ENCODE assay signal across 16 cellular contexts in the genomic region with DNA sequence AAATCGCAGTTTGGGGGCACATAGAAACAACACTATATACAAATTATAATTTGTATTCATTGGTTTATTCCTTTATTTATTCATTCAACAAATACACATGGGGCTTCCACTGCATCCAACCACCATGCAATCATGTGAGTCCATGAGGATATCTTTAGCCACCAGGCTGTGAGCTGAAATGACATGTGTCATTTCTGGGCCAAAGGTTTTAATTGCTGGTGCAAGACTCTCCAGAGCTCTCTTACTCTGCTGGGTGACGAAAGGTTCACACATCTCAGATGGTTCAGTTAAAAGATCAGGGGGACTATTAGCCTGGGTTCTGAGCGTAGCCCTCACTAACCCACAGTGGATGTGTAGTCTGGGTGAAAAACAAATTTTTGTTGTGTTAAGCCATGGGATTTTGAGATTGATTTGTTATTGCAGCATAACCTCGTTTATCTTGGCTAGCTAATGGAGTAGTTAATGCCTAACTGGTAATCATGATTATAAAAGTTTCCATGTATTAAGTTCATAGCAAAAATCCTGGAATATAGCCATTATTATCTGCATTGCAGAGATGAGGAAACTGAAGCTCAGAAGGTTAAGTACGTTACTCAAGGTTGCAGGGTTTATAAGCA.
A peak's percentile ranks its signal among the peaks of the same experiment; 100 is the strongest.
DNase-seq lines count a peak whose midpoint lies in the region; ATAC-seq, FAIRE-seq and TF ChIP-seq lines count a peak whose summit lies in the region.
"Had no signal": no experiment of that assay in that cellular context is flagged by ENCODE, and none has a peak within 500 bp of the region (broad histone marks: within the 10 kb centered on the region; RNA-seq: fewer than 3 reads in every experiment).

No MANE protein-coding gene starts in this region.

- intact Hi-C loops in pancreas (cut with DNase I): no loop called here
- intact Hi-C loops in Right ventricle myocardium inferior (cut with DNase I): no loop called here

- ATAC-seq in left lobe of liver (peak; percentile 80), pancreas (peak; percentile 54 to 77 (median 70)), Right ventricle myocardium inferior (no peak)

- no peak overlapping the region for H3K27ac ChIP-seq in pancreas
- H3K27ac ChIP-seq: BLaER1 treated with 17β-estradiol and CSF1 and Interleukin-3, amounts not matched to agents 10 nM and 100 nM; GM23248 had no signal

- H3K4me1 ChIP-seq in pancreas: peaks cover 0 to 3% (median 0%) of the 10 kb centered on the region in 3 donors
- H3K4me1 ChIP-seq: BLaER1 treated with 17β-estradiol and CSF1 and Interleukin-3, amounts not matched to agents 10 nM and 100 nM had no signal

- no peaks in the 10 kb centered on the region for H3K36me3 ChIP-seq in pancreas
- H3K36me3 ChIP-seq: BLaER1 treated with 17β-estradiol and CSF1 and Interleukin-3, amounts not matched to agents 10 nM and 100 nM had no signal

- DNase-seq in Caki2 (ENCODE audit: low read depth) (peak; percentile 2), NCI-H69 (lab: John Stamatoyannopoulos, UW) (peak; percentile 48), left lobe of liver (ENCODE audit: low spot score) (peak; percentile 47), pancreas (no peak), iPS-NIHi11 (ENCODE audit: low spot score) (no peak), Right ventricle myocardium inferior (ENCODE audit: missing footprints) (no peak), iPS-NIHi7 (ENCODE audit: extremely low spot score) (no peak)
- DNase-seq: ACHN; CD4-positive, CD25-positive, alpha-beta regulatory T cell; DMS79; EL; GM23248; H9 had no signal

- H3K4me3 ChIP-seq in pancreas: no peak overlapping the region
- H3K4me3 ChIP-seq: BLaER1 treated with 17β-estradiol and CSF1 and Interleukin-3, amounts not matched to agents 10 nM and 100 nM; GM23248 had no signal

- TF ChIP-seq CTCF in pancreas (IDR thresholded peaks at IDR 0.05): no peak

- FAIRE-seq in pancreas (lab: Jason Lieb, UNC): no peak
- FAIRE-seq: G401.6, GM12891 had no signal

- in situ Hi-C loops in Caki2 (cut with HindIII; ENCODE audit: low pct_unique_long_range_greater_than_20kb, low sequenced_read_pairs): no loop called here

- no peaks in the 10 kb centered on the region for H3K9me3 ChIP-seq in pancreas
- H3K9me3 ChIP-seq: BLaER1 treated with 17β-estradiol and CSF1 and Interleukin-3, amounts not matched to agents 10 nM and 100 nM had no signal

- H3K27me3 ChIP-seq in pancreas: no peaks in the 10 kb centered on the region
- H3K27me3 ChIP-seq: BLaER1 treated with 17β-estradiol and CSF1 and Interleukin-3, amounts not matched to agents 10 nM and 100 nM had no signal

- WGBS in pancreas, 2 donors: 40 to 50% methylated on average over 5 of the region's 5 CpGs

Comparison
In these comparisons a context has a peak if more than half of its experiments do, and no peak if none do; other contexts are left out.
1. DNase-seq: peak in Caki2 (single experiment), NCI-H69 (single experiment) and left lobe of liver (single experiment); none in pancreas (0 of 6), iPS-NIHi11 (single experiment), Right ventricle myocardium inferior (single experiment) and iPS-NIHi7 (single experiment).